18 cellular contexts compared by ENCODE assay signal in genomic region chr7:1978656-1979590, GRCh38.
"Had no signal": no experiment of that assay in that cellular context is flagged by ENCODE, and none has a peak within 500 bp of the region (broad histone marks: within the 10 kb centered on the region; RNA-seq: fewer than 3 reads in every experiment).

No MANE protein-coding gene starts in this region.

- H3K27me3 Mint-ChIP-seq: activated CD4-positive, alpha-beta T cell treated with anti-CD3 and anti-CD28 coated beads for 36 hours; activated naive CD4-positive, alpha-beta T cell treated with anti-CD3 and anti-CD28 coated beads, Interleukin-2, amount 50 U/mL, for 24 hours had no signal

- H3K9me3 ChIP-seq: esophagus squamous epithelium, left ventricle myocardium inferior, neutrophil, SJSA1, testis had no signal

- H3K27ac ChIP-seq: brain microvascular endothelial cell, esophagus squamous epithelium, left ventricle myocardium inferior, neutrophil, SJSA1, testis, WERI-Rb-1 had no signal

- H3K27me3 ChIP-seq: brain microvascular endothelial cell, esophagus squamous epithelium, neutrophil, SJSA1, testis had no signal

- DNase-seq: activated CD4-positive, alpha-beta T cell treated with anti-CD3 and anti-CD28 coated beads for 36 hours; amygdala; brain microvascular endothelial cell; esophagus squamous epithelium; foreskin fibroblast; head of caudate nucleus; left ventricle myocardium inferior; stimulated activated CD4-positive, alpha-beta T cell treated with anti-CD3 and anti-CD28 coated beads, Interleukin-2, amount 100 ng/mL, for 24 hours; stimulated activated naive CD8-positive, alpha-beta T cell treated with anti-CD3 and anti-CD28 coated beads, Interleukin-15, Interleukin-2, amounts not matched to agents 100 U/mL and 50 U/mL, for 24 hours; SW 1271; T-helper 9 cell; testis; WERI-Rb-1 had no signal

- H3K9me3 Mint-ChIP-seq: activated naive CD4-positive, alpha-beta T cell treated with anti-CD3 and anti-CD28 coated beads, Interleukin-2, amount 50 U/mL, for 24 hours; activated T-helper 1 cell treated with anti-CD3 and anti-CD28 coated beads, Interleukin-12 subunit alpha, Interleukin-12 subunit beta, Interleukin-2, Interleukin-4 antibody, amounts not matched to agents 30 ng/mL and 10 ng/mL and 1 ng/mL, durations not matched to agents 14 hours and 24 hours and 36 hours; mesothelial cell of epicardium had no signal

- ATAC-seq: activated CD4-positive, alpha-beta T cell treated with anti-CD3 and anti-CD28 coated beads for 36 hours; stimulated activated naive CD8-positive, alpha-beta T cell treated with anti-CD3 and anti-CD28 coated beads, Interleukin-15, Interleukin-2, amounts not matched to agents 100 U/mL and 50 U/mL, for 24 hours had no signal

- H3K4me1 ChIP-seq: left ventricle myocardium inferior, SJSA1, testis had no signal

- H3K4me3 Mint-ChIP-seq: activated CD4-positive, alpha-beta T cell treated with anti-CD3 and anti-CD28 coated beads for 36 hours; activated naive CD4-positive, alpha-beta T cell treated with anti-CD3 and anti-CD28 coated beads, Interleukin-2, amount 50 U/mL, for 24 hours; activated T-helper 1 cell treated with anti-CD3 and anti-CD28 coated beads, Interleukin-12 subunit alpha, Interleukin-12 subunit beta, Interleukin-2, Interleukin-4 antibody, amounts not matched to agents 30 ng/mL and 10 ng/mL and 1 ng/mL, durations not matched to agents 14 hours and 24 hours and 36 hours; mesothelial cell of epicardium had no signal

- H3K27ac Mint-ChIP-seq: activated CD4-positive, alpha-beta T cell treated with anti-CD3 and anti-CD28 coated beads for 36 hours; activated naive CD4-positive, alpha-beta T cell treated with anti-CD3 and anti-CD28 coated beads, Interleukin-2, amount 50 U/mL, for 24 hours; activated T-helper 1 cell treated with anti-CD3 and anti-CD28 coated beads, Interleukin-12 subunit alpha, Interleukin-12 subunit beta, Interleukin-2, Interleukin-4 antibody, amounts not matched to agents 30 ng/mL and 10 ng/mL and 1 ng/mL, durations not matched to agents 14 hours and 24 hours and 36 hours; mesothelial cell of epicardium had no signal

- H3K4me3 ChIP-seq: left ventricle myocardium inferior, SJSA1, testis had no signal
